Comparison of ENCODE assay signal across 28 cellular contexts in the genomic region with DNA sequence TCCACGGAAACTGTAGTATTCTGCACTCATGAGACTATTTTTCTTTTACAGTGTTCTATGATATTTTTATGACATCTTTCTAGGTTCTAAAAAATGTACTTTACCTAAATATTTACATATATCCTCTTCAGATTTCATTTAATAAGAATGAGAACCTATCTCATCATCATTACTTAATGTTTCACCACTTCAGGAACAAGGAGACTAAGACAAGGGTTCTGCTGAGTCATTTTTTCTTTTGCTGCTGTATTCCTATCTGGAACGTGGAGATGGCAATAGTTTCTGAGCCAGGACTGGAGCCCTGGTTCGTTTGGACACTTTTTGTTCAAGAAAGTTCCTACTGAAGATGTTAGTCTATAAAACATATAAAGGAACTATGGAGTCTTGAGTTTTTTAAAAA.
"Had no signal": no experiment of that assay in that cellular context is flagged by ENCODE, and none has a peak within 500 bp of the region (broad histone marks: within the 10 kb centered on the region; RNA-seq: fewer than 3 reads in every experiment).

No MANE protein-coding gene starts in this region.

- H3K4me1 ChIP-seq: left lung, neural progenitor cell had no signal

- H3K4me2 ChIP-seq: hepatocyte, neural progenitor cell had no signal

- FAIRE-seq: colon had no signal

- H3K27me3 Mint-ChIP-seq: T-helper 17 cell had no signal

- H3K27ac Mint-ChIP-seq: activated CD4-positive, alpha-beta memory T cell treated with anti-CD3 and anti-CD28 coated beads, Interleukin-2, amount 10 ng/mL, durations not matched to agents 7 days and 5 days; activated CD4-positive, alpha-beta T cell treated with anti-CD3 and anti-CD28 coated beads, Interleukin-2, amount 10 ng/mL, durations not matched to agents 24 days and 14 days; activated naive CD8-positive, alpha-beta T cell treated with anti-CD3 and anti-CD28 coated beads, Interleukin-2, amount 50 U/mL, for 24 hours; activated T-helper 1 cell treated with anti-CD3 and anti-CD28 coated beads, Interleukin-12 subunit alpha, Interleukin-12 subunit beta, Interleukin-2, Interleukin-4 antibody, amounts not matched to agents 30 ng/mL and 10 ng/mL and 1 ng/mL, durations not matched to agents 14 hours and 24 hours and 36 hours; immature natural killer cell; mesothelial cell of epicardium; naive thymus-derived CD8-positive, alpha-beta T cell; neural progenitor cell; T-helper 17 cell had no signal

- H3K4me3 Mint-ChIP-seq: activated CD4-positive, alpha-beta memory T cell treated with anti-CD3 and anti-CD28 coated beads, Interleukin-2, amount 10 ng/mL, durations not matched to agents 7 days and 5 days; activated CD4-positive, alpha-beta T cell treated with anti-CD3 and anti-CD28 coated beads, Interleukin-2, amount 10 ng/mL, durations not matched to agents 24 days and 14 days; activated naive CD8-positive, alpha-beta T cell treated with anti-CD3 and anti-CD28 coated beads, Interleukin-2, amount 50 U/mL, for 24 hours; activated T-helper 1 cell treated with anti-CD3 and anti-CD28 coated beads, Interleukin-12 subunit alpha, Interleukin-12 subunit beta, Interleukin-2, Interleukin-4 antibody, amounts not matched to agents 30 ng/mL and 10 ng/mL and 1 ng/mL, durations not matched to agents 14 hours and 24 hours and 36 hours; immature natural killer cell; mesothelial cell of epicardium; naive thymus-derived CD8-positive, alpha-beta T cell; neural progenitor cell; T-helper 17 cell had no signal

- DNase-seq: activated CD4-positive, alpha-beta memory T cell treated with anti-CD3 and anti-CD28 coated beads, Interleukin-2, amount 10 ng/mL, durations not matched to agents 7 days and 5 days; activated CD4-positive, alpha-beta T cell treated with anti-CD3 and anti-CD28 coated beads, Interleukin-2, amount 10 ng/mL, durations not matched to agents 24 days and 14 days; activated gamma-delta T cell; activated naive CD4-positive, alpha-beta T cell treated with anti-CD3 and anti-CD28 coated beads, Interleukin-2, amount 50 U/mL, for 16 hours; activated naive CD8-positive, alpha-beta T cell treated with anti-CD3 and anti-CD28 coated beads, Interleukin-2, amount 50 U/mL, for 24 hours; anterior cingulate cortex; body of pancreas; caudate nucleus; effector memory CD4-positive, alpha-beta T cell; foreskin melanocyte; glutamatergic neuron; immature natural killer cell; kidney glomerular epithelial cell; left lung; naive thymus-derived CD8-positive, alpha-beta T cell; posterior cingulate gyrus; stimulated activated CD4-positive, alpha-beta T cell treated with anti-CD3 and anti-CD28 coated beads, Interleukin-4, amount 100 ng/mL, for 1 hour; stimulated activated naive CD4-positive, alpha-beta T cell treated with Interleukin-2 at 50 U/mL for 16 hours; SW 1271; T-helper 17 cell; tibial artery had no signal

- H3K9me3 ChIP-seq: body of pancreas, left lung, tibial artery had no signal

- H3K4me3 ChIP-seq: body of pancreas, hepatocyte, left lung, neural progenitor cell, tibial artery had no signal

- H3K36me3 Mint-ChIP-seq: immature natural killer cell; mesothelial cell of epicardium; naive thymus-derived CD8-positive, alpha-beta T cell; neural progenitor cell had no signal

- H3K4me1 Mint-ChIP-seq: activated CD4-positive, alpha-beta memory T cell treated with anti-CD3 and anti-CD28 coated beads, Interleukin-2, amount 10 ng/mL, durations not matched to agents 7 days and 5 days; activated CD4-positive, alpha-beta T cell treated with anti-CD3 and anti-CD28 coated beads, Interleukin-2, amount 10 ng/mL, durations not matched to agents 24 days and 14 days; activated naive CD8-positive, alpha-beta T cell treated with anti-CD3 and anti-CD28 coated beads, Interleukin-2, amount 50 U/mL, for 24 hours; neural progenitor cell; T-helper 17 cell had no signal

- H3K9me3 Mint-ChIP-seq: activated CD4-positive, alpha-beta memory T cell treated with anti-CD3 and anti-CD28 coated beads, Interleukin-2, amount 10 ng/mL, durations not matched to agents 7 days and 5 days; activated naive CD8-positive, alpha-beta T cell treated with anti-CD3 and anti-CD28 coated beads, Interleukin-2, amount 50 U/mL, for 24 hours; activated T-helper 1 cell treated with anti-CD3 and anti-CD28 coated beads, Interleukin-12 subunit alpha, Interleukin-12 subunit beta, Interleukin-2, Interleukin-4 antibody, amounts not matched to agents 30 ng/mL and 10 ng/mL and 1 ng/mL, durations not matched to agents 14 hours and 24 hours and 36 hours; immature natural killer cell; neural progenitor cell had no signal

- ATAC-seq: activated naive CD8-positive, alpha-beta T cell treated with anti-CD3 and anti-CD28 coated beads, Interleukin-2, amount 50 U/mL, for 24 hours; body of pancreas; esophagus mucosa; left lung; naive thymus-derived CD8-positive, alpha-beta T cell; sciatic nerve; T-helper 17 cell had no signal

- H3K27ac ChIP-seq: body of pancreas, left lung, neural progenitor cell, tibial artery had no signal
